Comparison of ENCODE assay signal across 25 cellular contexts in genomic region chr17:35900280-35900679, GRCh38. TPM values are rescaled to one million over a fixed set of nuclear protein-coding genes. Genes with fewer than 3 reads are reported as not detected.
DNase-seq lines count a peak whose midpoint lies in the region; ATAC-seq and TF ChIP-seq lines count a peak whose summit lies in the region.
"Had no signal": no experiment of that assay in that cellular context is flagged by ENCODE, and none has a peak within 500 bp of the region (broad histone marks: within the 10 kb centered on the region; RNA-seq: fewer than 3 reads in every experiment).

No MANE protein-coding gene starts in this region.

- no peak overlapping the region for H3K9ac ChIP-seq in smooth muscle cell (ENCODE audit: low read depth)
- H3K9ac ChIP-seq: BLaER1 treated with 17β-estradiol and CSF1 and Interleukin-3, amounts not matched to agents 10 nM and 100 nM; KMS-11 had no signal

- H3K9me2 ChIP-seq in hepatocyte (replicated peaks; ENCODE audit: insufficient read depth): no peaks in the 10 kb centered on the region

- peak; percentile 14 for DNase-seq in activated CD4-positive, alpha-beta T cell treated with anti-CD3 and anti-CD28 coated beads for 36 hours
- DNase-seq in activated CD4-positive, alpha-beta T cell treated with anti-CD3 and anti-CD28 coated beads, Interleukin-2, amount 50 U/mL, for 4 hours: no peak
- peak; percentile 56 for DNase-seq in activated CD8-positive, alpha-beta T cell treated with anti-CD3 and anti-CD28 coated beads for 36 hours
- DNase-seq in hepatocyte (ENCODE audit: low spot score) (no peak), smooth muscle cell (lab: John Stamatoyannopoulos, UW; ENCODE audit: unreplicated experiment) (no peak), NCI-H526 treated with DMSO at 0.1 percent for 48 hours (lab: John Stamatoyannopoulos, UW) (no peak), NCI-H345 treated with DMSO at 0.1 percent for 48 hours (lab: John Stamatoyannopoulos, UW; ENCODE audit: unreplicated experiment) (no peak), GM19240 (ENCODE audit: insufficient read length, low spot score) (no peak)
- DNase-seq: activated CD4-positive, alpha-beta T cell treated with anti-CD3 and anti-CD28 coated beads, Interleukin-2, amount 50 U/mL, for 48 hours; activated naive CD4-positive, alpha-beta T cell treated with anti-CD3 and anti-CD28 coated beads, Interleukin-2, amount 50 U/mL, for 16 hours; erythroblast; naive B cell; NCI-H1048; NCI-H2081; NCI-H526; PC-3; stimulated activated CD4-positive, alpha-beta T cell treated with anti-CD3 and anti-CD28 coated beads, Interleukin-12 subunit alpha, Interleukin-12 subunit beta, amount 100 ng/mL, for 4 hours; stimulated activated naive B cell treated with anti-CD40 and anti-IgM and Interleukin-4, amounts not matched to agents 10 μg/mL and 1 μg/mL and 100 μg/mL, for 72 hours; upper lobe of right lung had no signal

- H3K9me3 ChIP-seq in hepatocyte (ENCODE audit: low read depth): no peaks in the 10 kb centered on the region
- no peaks in the 10 kb centered on the region for H3K9me3 ChIP-seq in smooth muscle cell (replicated peaks; ENCODE audit: low read depth)
- H3K9me3 ChIP-seq: BLaER1 treated with 17β-estradiol and CSF1 and Interleukin-3, amounts not matched to agents 10 nM and 100 nM; upper lobe of right lung had no signal

- H4K20me1 ChIP-seq in hepatocyte (ENCODE audit: insufficient read depth, poor library complexity, severe bottlenecking): no peaks in the 10 kb centered on the region
- no peaks in the 10 kb centered on the region for H4K20me1 ChIP-seq in smooth muscle cell (ENCODE audit: low read depth)
- H4K20me1 ChIP-seq: BLaER1 treated with 17β-estradiol and CSF1 and Interleukin-3, amounts not matched to agents 10 nM and 100 nM had no signal

- no peak overlapping the region for H3K4me3 ChIP-seq in hepatocyte
- H3K4me3 ChIP-seq in smooth muscle cell: no peak overlapping the region
- H3K4me3 ChIP-seq: BLaER1 treated with 17β-estradiol and CSF1 and Interleukin-3, amounts not matched to agents 10 nM and 100 nM; lung; upper lobe of right lung had no signal

- no peaks in the 10 kb centered on the region for H3K79me2 ChIP-seq in hepatocyte
- H3K79me2 ChIP-seq in smooth muscle cell (ENCODE audit: low read depth): no peaks in the 10 kb centered on the region

- peaks cover 8% of the 10 kb centered on the region for H3F3A ChIP-seq in smooth muscle cell (ENCODE audit: low read depth)

- no peak for ATAC-seq in activated CD4-positive, alpha-beta T cell treated with anti-CD3 and anti-CD28 coated beads for 36 hours
- peak; percentile 14 for ATAC-seq in activated CD8-positive, alpha-beta T cell treated with anti-CD3 and anti-CD28 coated beads for 36 hours
- ATAC-seq: PC-3; stimulated activated naive B cell treated with anti-CD40 and anti-IgM and Interleukin-4, amounts not matched to agents 10 μg/mL and 1 μg/mL and 100 μg/mL, for 72 hours; upper lobe of right lung had no signal

- H3K4me1 ChIP-seq in hepatocyte (ENCODE audit: insufficient read depth) (peaks cover 8% of the 10 kb centered on the region), smooth muscle cell (ENCODE audit: low read depth) (no peaks in the 10 kb centered on the region)
- H3K4me1 ChIP-seq: upper lobe of right lung had no signal

- TF ChIP-seq CTCF in activated CD8-positive, alpha-beta T cell treated with anti-CD3 and anti-CD28 coated beads for 36 hours (IDR thresholded peaks at IDR 0.05): no peak
- TF ChIP-seq CTCF in hepatocyte (IDR thresholded peaks at IDR 0.05; ENCODE audit: poor library complexity) (no peak), smooth muscle cell (IDR thresholded peaks at IDR 0.05; ENCODE audit: borderline replicate concordance, insufficient read depth, poor library complexity, severe bottlenecking) (no peak)

- peaks cover 3% of the 10 kb centered on the region for H3K27me3 Mint-ChIP-seq in activated CD4-positive, alpha-beta T cell treated with anti-CD3 and anti-CD28 coated beads for 36 hours
- H3K27me3 Mint-ChIP-seq in activated CD8-positive, alpha-beta T cell treated with anti-CD3 and anti-CD28 coated beads for 36 hours: no peaks in the 10 kb centered on the region

- H3K4me2 ChIP-seq in hepatocyte (peak overlapping the region; percentile 36), smooth muscle cell (peak overlapping the region; percentile 76)
- H3K4me2 ChIP-seq: KMS-11 had no signal

- no peaks in the 10 kb centered on the region for H3K9me3 Mint-ChIP-seq in activated CD4-positive, alpha-beta T cell treated with anti-CD3 and anti-CD28 coated beads for 36 hours (ENCODE audit: low read depth)
- H3K9me3 Mint-ChIP-seq in activated CD8-positive, alpha-beta T cell treated with anti-CD3 and anti-CD28 coated beads for 36 hours: no peaks in the 10 kb centered on the region
- H3K9me3 Mint-ChIP-seq: naive B cell; stimulated activated naive B cell treated with anti-CD40 and anti-IgM and Interleukin-4, amounts not matched to agents 10 μg/mL and 1 μg/mL and 100 μg/mL, for 72 hours had no signal

- no peak overlapping the region for H2AFZ ChIP-seq in hepatocyte
- H2AFZ ChIP-seq in smooth muscle cell (ENCODE audit: low read depth): peak overlapping the region; percentile 1

- no peaks in the 10 kb centered on the region for H3K27me3 ChIP-seq in hepatocyte
- no peaks in the 10 kb centered on the region for H3K27me3 ChIP-seq in smooth muscle cell (ENCODE audit: low read depth)
- H3K27me3 ChIP-seq: BLaER1 treated with 17β-estradiol and CSF1 and Interleukin-3, amounts not matched to agents 10 nM and 100 nM; upper lobe of right lung had no signal

- peak overlapping the region; percentile 43 for H3K27ac ChIP-seq in hepatocyte
- peak overlapping the region; percentile 80 for H3K27ac ChIP-seq in smooth muscle cell (ENCODE audit: low read depth)
- H3K27ac ChIP-seq: KMS-11, upper lobe of right lung had no signal

- POLR2A ChIA-PET in activated CD4-positive, alpha-beta T cell treated with anti-CD3 and anti-CD28 coated beads for 36 hours (lab: Charles Lee): no interaction called here
- POLR2A ChIA-PET in activated CD8-positive, alpha-beta T cell treated with anti-CD3 and anti-CD28 coated beads for 36 hours (lab: Charles Lee): interaction anchor here (0.8 to 17.7 kb wide), 3 partner anchors 10 to 34 kb away, joined by 3 to 239 read pairs (median 11); partner anchors contain the start of gene CCL5

- CTCF ChIA-PET in activated CD4-positive, alpha-beta T cell treated with anti-CD3 and anti-CD28 coated beads for 36 hours (lab: Charles Lee): interaction anchor here (0.6 kb wide), 2 partner anchors 12 to 641 kb away, joined by 3 read pairs; no protein-coding TSS in a partner anchor
- CTCF ChIA-PET in activated CD8-positive, alpha-beta T cell treated with anti-CD3 and anti-CD28 coated beads for 36 hours (lab: Charles Lee): interaction anchor here (1.0 to 2.2 kb wide), 4 partner anchors 11 to 172 kb away, joined by 3 to 10 read pairs (median 5); partner anchors contain the start of gene CCL5

- H3K36me3 ChIP-seq in hepatocyte (replicated peaks; ENCODE audit: insufficient read depth, low read depth) (no peaks in the 10 kb centered on the region), smooth muscle cell (ENCODE audit: low read depth) (no peaks in the 10 kb centered on the region)
- H3K36me3 ChIP-seq: BLaER1 treated with 17β-estradiol and CSF1 and Interleukin-3, amounts not matched to agents 10 nM and 100 nM; upper lobe of right lung had no signal

- 77% methylated on average over 5 of the region's 5 CpGs for WGBS in hepatocyte (ENCODE audit: low lambda C conversion rate, missing lambda C conversion rate)
- WGBS in smooth muscle cell (ENCODE audit: low lambda C conversion rate): 77% methylated on average over 5 of the region's 5 CpGs

- H3K4me3 Mint-ChIP-seq in activated CD4-positive, alpha-beta T cell treated with anti-CD3 and anti-CD28 coated beads for 36 hours: no peak overlapping the region
- peak overlapping the region; percentile 63 for H3K4me3 Mint-ChIP-seq in activated CD8-positive, alpha-beta T cell treated with anti-CD3 and anti-CD28 coated beads for 36 hours
- H3K4me3 Mint-ChIP-seq: naive B cell; stimulated activated naive B cell treated with anti-CD40 and anti-IgM and Interleukin-4, amounts not matched to agents 10 μg/mL and 1 μg/mL and 100 μg/mL, for 72 hours had no signal

- H3K27ac Mint-ChIP-seq in activated CD4-positive, alpha-beta T cell treated with anti-CD3 and anti-CD28 coated beads for 36 hours: peak overlapping the region; percentile 44
- peak overlapping the region; percentile 83 for H3K27ac Mint-ChIP-seq in activated CD8-positive, alpha-beta T cell treated with anti-CD3 and anti-CD28 coated beads for 36 hours
- H3K27ac Mint-ChIP-seq: naive B cell; stimulated activated naive B cell treated with anti-CD40 and anti-IgM and Interleukin-4, amounts not matched to agents 10 μg/mL and 1 μg/mL and 100 μg/mL, for 72 hours had no signal

- peaks cover 26% of the 10 kb centered on the region for H3K4me1 Mint-ChIP-seq in activated CD4-positive, alpha-beta T cell treated with anti-CD3 and anti-CD28 coated beads for 36 hours
- peaks cover 62% of the 10 kb centered on the region for H3K4me1 Mint-ChIP-seq in activated CD8-positive, alpha-beta T cell treated with anti-CD3 and anti-CD28 coated beads for 36 hours (ENCODE audit: low read depth)
- H3K4me1 Mint-ChIP-seq: naive B cell had no signal

- no peaks in the 10 kb centered on the region for H3K36me3 Mint-ChIP-seq in activated CD4-positive, alpha-beta T cell treated with anti-CD3 and anti-CD28 coated beads for 36 hours (ENCODE audit: low read depth)
- H3K36me3 Mint-ChIP-seq in activated CD8-positive, alpha-beta T cell treated with anti-CD3 and anti-CD28 coated beads for 36 hours (ENCODE audit: low read depth): peaks cover 5% of the 10 kb centered on the region
- H3K36me3 Mint-ChIP-seq: naive B cell; stimulated activated naive B cell treated with anti-CD40 and anti-IgM and Interleukin-4, amounts not matched to agents 10 μg/mL and 1 μg/mL and 100 μg/mL, for 72 hours had no signal

- intact Hi-C loops in activated CD4-positive, alpha-beta T cell treated with anti-CD3 and anti-CD28 coated beads for 36 hours (cut with DNase I, micrococcal nuclease): no loop called here
- intact Hi-C loops in activated CD8-positive, alpha-beta T cell treated with anti-CD3 and anti-CD28 coated beads for 36 hours (cut with micrococcal nuclease): no loop called here

RNA-seq across cellular contexts. Expression of gene CCL5, which starts 20.1 kb away (rescaled TPM):
- total RNA-seq in activated CD4-positive, alpha-beta T cell treated with anti-CD3 and anti-CD28 coated beads for 36 hours: 10 to 100 TPM; 33.1 to 50.4 TPM
- 100 to 1,000 TPM; 156 to 158 TPM for total RNA-seq in activated CD8-positive, alpha-beta T cell treated with anti-CD3 and anti-CD28 coated beads for 36 hours
- 0.72 and 1.4 TPM in 2 replicates for total RNA-seq in hepatocyte
- 0.54 and 1.1 TPM in 2 replicates for polyA plus RNA-seq in hepatocyte
- total RNA-seq in smooth muscle cell: 0.09 TPM in 1 of 2 replicates, not detected in the other
- polyA plus RNA-seq in smooth muscle cell: 1.0 TPM in 1 of 2 replicates, not detected in the other
- total RNA-seq: A172, PC-3 had no signal

RNA-seq across cellular contexts. Expression of gene RDM1, which starts 30.3 kb away (rescaled TPM):
- 1 to 10 TPM; 4.4 to 6.5 TPM for total RNA-seq in activated CD4-positive, alpha-beta T cell treated with anti-CD3 and anti-CD28 coated beads for 36 hours
- total RNA-seq in activated CD8-positive, alpha-beta T cell treated with anti-CD3 and anti-CD28 coated beads for 36 hours: 10 to 100 TPM; 12.6 to 16.0 TPM
- total RNA-seq in hepatocyte (0.80 and 0.87 TPM in 2 replicates), smooth muscle cell (1.5 TPM in 1 of 2 replicates, not detected in the other)
- polyA plus RNA-seq in hepatocyte (2.1 TPM in 1 of 2 replicates, not detected in the other), smooth muscle cell (0.43 TPM in 1 of 2 replicates, not detected in the other)
- total RNA-seq: lung, upper lobe of right lung had no signal

RNA-seq across cellular contexts. Expression of gene HEATR9, which starts 31.6 kb away (rescaled TPM):
- under 1 TPM in 1 of 2 experiments, not detected in 1; 0.18 TPM for total RNA-seq in activated CD4-positive, alpha-beta T cell treated with anti-CD3 and anti-CD28 coated beads for 36 hours
- total RNA-seq in activated CD8-positive, alpha-beta T cell treated with anti-CD3 and anti-CD28 coated beads for 36 hours: under 1 TPM; 0.38 to 0.70 TPM
- total RNA-seq in hepatocyte (not detected in 2 replicates), smooth muscle cell (not detected in 2 replicates)
- polyA plus RNA-seq in hepatocyte (not detected in 2 replicates), smooth muscle cell (not detected in 2 replicates)
- total RNA-seq: A172, dermis microvascular lymphatic vessel endothelial cell, PC-3, pulmonary artery endothelial cell had no signal

RNA-seq across cellular contexts. Expression of gene LYZL6, which starts 43.2 kb away (rescaled TPM):
- total RNA-seq in activated CD4-positive, alpha-beta T cell treated with anti-CD3 and anti-CD28 coated beads for 36 hours: not detected
- total RNA-seq in activated CD8-positive, alpha-beta T cell treated with anti-CD3 and anti-CD28 coated beads for 36 hours: not detected
- total RNA-seq in hepatocyte: not detected in 2 replicates
- polyA plus RNA-seq in hepatocyte: not detected in 2 replicates
- total RNA-seq in smooth muscle cell: not detected in 2 replicates
- not detected in 2 replicates for polyA plus RNA-seq in smooth muscle cell
- total RNA-seq: A172, dermis microvascular lymphatic vessel endothelial cell, lung, PC-3, pulmonary artery endothelial cell, upper lobe of right lung had no signal
- polyA plus RNA-seq: lung had no signal

Comparison
In these comparisons a context has a peak if more than half of its experiments do, and no peak if none do; other contexts are left out.
1. DNase-seq: peak in activated CD4-positive, alpha-beta T cell treated with anti-CD3 and anti-CD28 coated beads for 36 hours (single experiment) and activated CD8-positive, alpha-beta T cell treated with anti-CD3 and anti-CD28 coated beads for 36 hours (single experiment); none in activated CD4-positive, alpha-beta T cell treated with anti-CD3 and anti-CD28 coated beads, Interleukin-2, amount 50 U/mL, for 4 hours (0 of 2), hepatocyte (single experiment), smooth muscle cell (single experiment), NCI-H526 treated with DMSO at 0.1 percent for 48 hours (single experiment), NCI-H345 treated with DMSO at 0.1 percent for 48 hours (single experiment) and GM19240 (single experiment).
2. RNA of gene CCL5, which starts 20.1 kb away (total RNA-seq): 156 to 158 TPM in activated CD8-positive, alpha-beta T cell treated with anti-CD3 and anti-CD28 coated beads for 36 hours and 33.1 to 50.4 TPM in activated CD4-positive, alpha-beta T cell treated with anti-CD3 and anti-CD28 coated beads for 36 hours; 0.72 to 1.4 TPM in hepatocyte and 0.09 TPM in smooth muscle cell; every median in the first group is over 10 times any median in the second.